Comparison of ENCODE assay signal across 8 cellular contexts in the genomic region with DNA sequence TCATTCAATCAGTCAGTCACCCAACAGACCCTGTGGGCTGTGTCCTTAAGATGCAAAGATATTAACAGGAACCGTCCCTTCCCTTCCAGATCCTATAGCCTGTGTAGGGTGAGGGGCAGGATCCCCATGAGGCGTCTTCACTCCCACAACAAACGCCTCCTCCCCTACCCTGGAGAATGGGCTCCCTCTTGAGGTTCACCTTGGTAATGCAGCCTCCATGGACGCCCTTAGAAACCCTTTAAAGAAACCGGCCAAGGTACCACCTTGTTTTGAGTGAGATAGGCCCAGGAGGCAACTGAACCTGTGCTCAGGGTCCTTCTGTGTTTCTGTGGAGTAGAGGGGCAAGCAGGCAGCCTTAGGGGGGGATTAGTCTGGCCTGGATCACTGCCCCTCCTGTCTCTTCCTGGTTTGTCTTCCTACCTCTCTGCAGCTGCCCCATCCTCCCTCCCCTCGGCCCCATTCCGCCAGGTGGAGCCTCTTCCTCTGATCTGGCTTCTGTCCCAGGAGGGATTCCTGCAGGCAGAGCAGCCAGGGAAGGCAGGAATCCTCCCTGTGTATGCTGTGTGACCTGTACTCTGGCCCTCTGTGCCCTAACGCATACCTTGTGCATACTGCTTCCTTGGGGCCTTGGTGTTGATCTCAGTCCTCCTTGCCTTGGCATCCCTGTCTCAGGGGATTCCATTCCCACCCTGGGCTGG. TPM values are rescaled to one million over a fixed set of nuclear protein-coding genes. Genes with fewer than 3 reads are reported as not detected.
DNase-seq lines count a peak whose midpoint lies in the region; ATAC-seq and TF ChIP-seq lines count a peak whose summit lies in the region.

No MANE protein-coding gene starts in this region.

- ATAC-seq in SK-N-SH treated with all-trans-retinoic acid at 6 μM for 48 hours (peak; percentile 87), aorta (ENCODE audit: low FRiP score) (peak; percentile 82), HG03139 (IDR thresholded peaks at IDR 0.05; ENCODE audit: unreplicated experiment) (no peak)

- H3K4me1 ChIP-seq in cardiac muscle cell (ENCODE audit: low read depth) (peaks cover 6% of the 10 kb centered on the region), aorta (ENCODE audit: control insufficient read depth in 1 of 2, insufficient read depth in 2 of 2, low read length in 2 of 2) (no peaks in the 10 kb centered on the region)

- H3K9me3 ChIP-seq in cardiac muscle cell (ENCODE audit: low read depth) (no peaks in the 10 kb centered on the region), aorta (ENCODE audit: control insufficient read depth, low read length) (no peaks in the 10 kb centered on the region)

- peaks cover 2% of the 10 kb centered on the region for H3K4me1 Mint-ChIP-seq in progenitor cell of endocrine pancreas (ENCODE audit: low read depth)

- no peaks in the 10 kb centered on the region for H3K9me3 Mint-ChIP-seq in progenitor cell of endocrine pancreas (ENCODE audit: low read depth)

- H3K4me3 Mint-ChIP-seq in progenitor cell of endocrine pancreas (ENCODE audit: low read depth) = no peak overlapping the region

- intact Hi-C loops in aorta (cut with DNase I) = loop anchor here (2.0 kb wide), 1 partner anchor 92 kb away; no protein-coding TSS in a partner anchor

- H3K4me3 ChIP-seq in cardiac muscle cell (no peak overlapping the region), aorta (ENCODE audit: low read length in 2 of 2) (no peak overlapping the region)

- peaks cover 5% of the 10 kb centered on the region for H3K27me3 Mint-ChIP-seq in progenitor cell of endocrine pancreas

- no peak overlapping the region for H3K27ac ChIP-seq in cardiac muscle cell
- no peak overlapping the region for H3K27ac ChIP-seq in aorta (ENCODE audit: low read depth in 1 of 2, low read length in 2 of 2)

- no peaks in the 10 kb centered on the region for H3K27me3 ChIP-seq in cardiac muscle cell
- no peaks in the 10 kb centered on the region for H3K27me3 ChIP-seq in aorta (ENCODE audit: control insufficient read depth in 1 of 2, insufficient read depth in 2 of 2, low read length in 1 of 2)

- DNase-seq in GM04503 (ENCODE audit: low read depth) (peak; percentile 14), MV-4-11 (lab: John Stamatoyannopoulos, UW) (peak; percentile 63), cardiac muscle cell (ENCODE audit: low read depth in 1 of 2, low spot score in 1 of 2) (peak; percentile 75 to 81), progenitor cell of endocrine pancreas (ENCODE audit: low spot score, unreplicated experiment) (peak; percentile 78), aorta (peak in 1 of 2 donors; percentile 60)
- peak; percentile 77 for DNase-seq in activated naive CD4-positive, alpha-beta T cell treated with anti-CD3 and anti-CD28 coated beads, Interleukin-2, amount 50 U/mL, for 16 hours

- no peak overlapping the region for H3K27ac Mint-ChIP-seq in progenitor cell of endocrine pancreas

- TF ChIP-seq CTCF in cardiac muscle cell (IDR thresholded peaks at IDR 0.05; ENCODE audit: low read depth, low read length) (peak; percentile 93), progenitor cell of endocrine pancreas (IDR thresholded peaks at IDR 0.05; ENCODE audit: unreplicated experiment) (peak; percentile 89)

- WGBS in aorta, 2 donors = 13 to 14% methylated on average over 8 of the region's 8 CpGs

- H3K36me3 ChIP-seq in cardiac muscle cell = no peaks in the 10 kb centered on the region
- no peaks in the 10 kb centered on the region for H3K36me3 ChIP-seq in aorta (ENCODE audit: control insufficient read depth in 1 of 2, insufficient read depth in 2 of 2, low read length in 1 of 2)

- H3K36me3 Mint-ChIP-seq in progenitor cell of endocrine pancreas (ENCODE audit: insufficient read depth) = no peaks in the 10 kb centered on the region

TF ChIP-seq in SK-N-SH treated with all-trans-retinoic acid at 6 μM for 48 hours, 23 proteins besides CTCF, POLR2A, EP300 and RAD21 (continues in another document):
- TF ChIP-seq RARB (CRISPR knock-in tag; IDR thresholded peaks at IDR 0.05) = no peak
- TF ChIP-seq BACH2 (CRISPR knock-in tag; IDR thresholded peaks at IDR 0.05; ENCODE audit: borderline replicate concordance) = no peak
- no peak for TF ChIP-seq ESRRG (CRISPR knock-in tag; IDR thresholded peaks at IDR 0.05)
- TF ChIP-seq OSR1 (CRISPR knock-in tag; IDR thresholded peaks at IDR 0.05) = no peak
- TF ChIP-seq ISL1 (CRISPR knock-in tag; IDR thresholded peaks at IDR 0.05) = no peak
- TF ChIP-seq ARNTL (CRISPR knock-in tag; IDR thresholded peaks at IDR 0.05; ENCODE audit: borderline replicate concordance, low read depth) = no peak
- no peak for TF ChIP-seq GLIS3 (CRISPR knock-in tag; IDR thresholded peaks at IDR 0.05)
- TF ChIP-seq ZC3H10 (CRISPR knock-in tag; IDR thresholded peaks at IDR 0.05) = no peak
- TF ChIP-seq ZNF70 (CRISPR knock-in tag; IDR thresholded peaks at IDR 0.05) = no peak
- TF ChIP-seq ZFP3 (CRISPR knock-in tag; IDR thresholded peaks at IDR 0.05) = no peak
- TF ChIP-seq, protein P1, sequence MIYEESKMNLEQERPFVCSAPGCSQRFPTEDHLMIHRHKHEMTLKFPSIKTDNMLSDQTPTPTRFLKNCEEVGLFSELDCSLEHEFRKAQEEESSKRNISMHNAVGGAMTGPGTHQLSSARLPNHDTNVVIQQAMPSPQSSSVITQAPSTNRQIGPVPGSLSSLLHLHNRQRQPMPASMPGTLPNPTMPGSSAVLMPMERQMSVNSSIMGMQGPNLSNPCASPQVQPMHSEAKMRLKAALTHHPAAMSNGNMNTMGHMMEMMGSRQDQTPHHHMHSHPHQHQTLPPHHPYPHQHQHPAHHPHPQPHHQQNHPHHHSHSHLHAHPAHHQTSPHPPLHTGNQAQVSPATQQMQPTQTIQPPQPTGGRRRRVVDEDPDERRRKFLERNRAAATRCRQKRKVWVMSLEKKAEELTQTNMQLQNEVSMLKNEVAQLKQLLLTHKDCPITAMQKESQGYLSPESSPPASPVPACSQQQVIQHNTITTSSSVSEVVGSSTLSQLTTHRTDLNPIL (CRISPR knock-in tag; IDR thresholded peaks at IDR 0.05; ENCODE audit: low read depth) = no peak
- TF ChIP-seq, protein P2, sequence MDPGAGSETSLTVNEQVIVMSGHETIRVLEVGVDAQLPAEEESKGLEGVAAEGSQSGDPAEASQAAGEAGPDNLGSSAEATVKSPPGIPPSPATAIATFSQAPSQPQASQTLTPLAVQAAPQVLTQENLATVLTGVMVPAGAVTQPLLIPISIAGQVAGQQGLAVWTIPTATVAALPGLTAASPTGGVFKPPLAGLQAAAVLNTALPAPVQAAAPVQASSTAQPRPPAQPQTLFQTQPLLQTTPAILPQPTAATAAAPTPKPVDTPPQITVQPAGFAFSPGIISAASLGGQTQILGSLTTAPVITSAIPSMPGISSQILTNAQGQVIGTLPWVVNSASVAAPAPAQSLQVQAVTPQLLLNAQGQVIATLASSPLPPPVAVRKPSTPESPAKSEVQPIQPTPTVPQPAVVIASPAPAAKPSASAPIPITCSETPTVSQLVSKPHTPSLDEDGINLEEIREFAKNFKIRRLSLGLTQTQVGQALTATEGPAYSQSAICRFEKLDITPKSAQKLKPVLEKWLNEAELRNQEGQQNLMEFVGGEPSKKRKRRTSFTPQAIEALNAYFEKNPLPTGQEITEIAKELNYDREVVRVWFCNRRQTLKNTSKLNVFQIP (CRISPR knock-in tag; IDR thresholded peaks at IDR 0.05; ENCODE audit: borderline replicate concordance, low read depth) = no peak
- no peak for TF ChIP-seq TCF4 (CRISPR knock-in tag; IDR thresholded peaks at IDR 0.05; ENCODE audit: borderline replicate concordance)
- TF ChIP-seq ZNF8 (CRISPR knock-in tag; IDR thresholded peaks at IDR 0.05) = no peak
- no peak for TF ChIP-seq CSDC2 (CRISPR knock-in tag; IDR thresholded peaks at IDR 0.05)
- TF ChIP-seq, protein P3, sequence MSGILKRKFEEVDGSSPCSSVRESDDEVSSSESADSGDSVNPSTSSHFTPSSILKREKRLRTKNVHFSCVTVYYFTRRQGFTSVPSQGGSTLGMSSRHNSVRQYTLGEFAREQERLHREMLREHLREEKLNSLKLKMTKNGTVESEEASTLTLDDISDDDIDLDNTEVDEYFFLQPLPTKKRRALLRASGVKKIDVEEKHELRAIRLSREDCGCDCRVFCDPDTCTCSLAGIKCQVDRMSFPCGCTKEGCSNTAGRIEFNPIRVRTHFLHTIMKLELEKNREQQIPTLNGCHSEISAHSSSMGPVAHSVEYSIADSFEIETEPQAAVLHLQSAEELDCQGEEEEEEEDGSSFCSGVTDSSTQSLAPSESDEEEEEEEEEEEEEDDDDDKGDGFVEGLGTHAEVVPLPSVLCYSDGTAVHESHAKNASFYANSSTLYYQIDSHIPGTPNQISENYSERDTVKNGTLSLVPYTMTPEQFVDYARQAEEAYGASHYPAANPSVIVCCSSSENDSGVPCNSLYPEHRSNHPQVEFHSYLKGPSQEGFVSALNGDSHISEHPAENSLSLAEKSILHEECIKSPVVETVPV (CRISPR knock-in tag; IDR thresholded peaks at IDR 0.05) = no peak

RNA-seq across cellular contexts. Expression of a gene that starts 6.6 kb away (rescaled TPM):
- total RNA-seq in cardiac muscle cell = 0.25 and 0.63 TPM in 2 replicates
- polyA plus RNA-seq in cardiac muscle cell = 0.75 and 1.1 TPM in 2 replicates
- 0.84 and 1.2 TPM in 2 replicates for total RNA-seq in progenitor cell of endocrine pancreas
- total RNA-seq in aorta = not detected
- not detected for polyA plus RNA-seq in aorta

RNA-seq across cellular contexts. Expression of a gene that starts 24.2 kb away (rescaled TPM):
- total RNA-seq in cardiac muscle cell (1.7 and 2.7 TPM in 2 replicates), progenitor cell of endocrine pancreas (11.8 and 14.5 TPM in 2 replicates), aorta (1 to 10 TPM; 1.7 to 3.1 TPM)
- polyA plus RNA-seq in cardiac muscle cell (0.49 and 0.56 TPM in 2 replicates), aorta (10 to 100 TPM in 1 of 2 donors, under 1 TPM in 1; 0.51 to 30.7 TPM)

RNA-seq across cellular contexts. Expression of a gene that starts 28.2 kb away (rescaled TPM):
- total RNA-seq in cardiac muscle cell = 0.81 and 1.3 TPM in 2 replicates
- polyA plus RNA-seq in cardiac muscle cell = 1.0 TPM in 1 of 2 replicates, not detected in the other
- 1.3 and 1.4 TPM in 2 replicates for total RNA-seq in progenitor cell of endocrine pancreas
- 1 to 10 TPM; 2.0 to 4.1 TPM for total RNA-seq in aorta
- polyA plus RNA-seq in aorta = 1 to 10 TPM in 1 of 2 donors, under 1 TPM in 1; 0.88 to 2.4 TPM

RNA-seq across cellular contexts. Expression of a gene that starts 51.1 kb away (rescaled TPM):
- total RNA-seq in cardiac muscle cell (15.8 and 20.6 TPM in 2 replicates), progenitor cell of endocrine pancreas (22.0 and 22.5 TPM in 2 replicates), aorta (10 to 100 TPM; 20.2 to 24.3 TPM)
- polyA plus RNA-seq in cardiac muscle cell (37.8 and 39.8 TPM in 2 replicates), aorta (10 to 100 TPM; 17.7 to 28.4 TPM)
